In the genomic region with DNA sequence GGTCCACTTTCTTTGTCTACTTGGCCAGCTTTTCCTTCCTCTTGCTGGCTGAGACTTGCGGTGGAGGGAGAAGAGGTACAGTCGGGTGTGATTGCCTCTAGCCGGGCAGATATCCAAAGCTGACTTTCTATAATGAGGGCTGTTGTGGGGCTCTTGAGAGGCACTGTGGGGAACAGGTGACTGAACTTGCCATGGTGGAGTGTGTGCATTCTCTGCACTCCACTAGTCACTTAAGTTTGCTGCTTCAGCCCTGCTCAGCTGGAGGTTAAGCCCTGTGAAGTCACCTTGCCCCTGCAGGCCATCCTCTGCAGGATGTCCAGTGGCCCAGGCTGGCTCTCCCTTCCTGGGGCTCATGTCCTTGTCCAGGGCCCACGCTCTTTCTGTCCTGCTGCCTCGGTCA, we compare ENCODE assay signal across 22 cellular contexts.
DNase-seq lines count a peak whose midpoint lies in the region; ATAC-seq, FAIRE-seq and TF ChIP-seq lines count a peak whose summit lies in the region.
"Had no signal": no experiment of that assay in that cellular context is flagged by ENCODE, and none has a peak within 500 bp of the region (broad histone marks: within the 10 kb centered on the region; RNA-seq: fewer than 3 reads in every experiment).

No MANE protein-coding gene starts in this region.

- DNase-seq in activated naive CD8-positive, alpha-beta T cell treated with anti-CD3 and anti-CD28 coated beads, Interleukin-2, amount 50 U/mL, for 24 hours: no peak
- peak; percentile 91 for DNase-seq in NCI-H510A treated with DMSO at 0.1 percent for 48 hours (lab: John Stamatoyannopoulos, UW)
- DNase-seq in lung (ENCODE audit: low spot score): peak; percentile 84
- DNase-seq in urothelium cell line (ENCODE audit: low spot score): no peak
- no peak for DNase-seq in mesendoderm
- no peak for DNase-seq in NCI-H2227 treated with DMSO at 0.1 percent for 48 hours (lab: John Stamatoyannopoulos, UW)
- DNase-seq: activated CD4-positive, alpha-beta T cell treated with anti-CD3 and anti-CD28 coated beads, Interleukin-2, amount 50 U/mL, for 1 hour; colonic mucosa; GF-D8; IMR-90; left ventricle myocardium superior; NCI-H2081; NCI-H748 treated with DMSO at 0.1 percent for 48 hours; PC-9; SIG-M5; T-helper 17 cell had no signal

- H3K4me3 Mint-ChIP-seq in activated naive CD8-positive, alpha-beta T cell: peak overlapping the region; percentile 47
- no peak overlapping the region for H3K4me3 Mint-ChIP-seq in activated naive CD8-positive, alpha-beta T cell treated with anti-CD3 and anti-CD28 coated beads, Interleukin-2, amount 50 U/mL, for 24 hours
- H3K4me3 Mint-ChIP-seq: brain, T-helper 17 cell had no signal

- no peaks in the 10 kb centered on the region for H3K9me3 Mint-ChIP-seq in activated naive CD8-positive, alpha-beta T cell (ENCODE audit: low read depth)
- no peaks in the 10 kb centered on the region for H3K9me3 Mint-ChIP-seq in activated naive CD8-positive, alpha-beta T cell treated with anti-CD3 and anti-CD28 coated beads, Interleukin-2, amount 50 U/mL, for 24 hours

- H3K4ac ChIP-seq in mesendoderm (ENCODE audit: low read depth, low read length): no peak overlapping the region

- H3K9me3 ChIP-seq in lung (ENCODE audit: control insufficient read depth in 2 of 2, insufficient read depth in 1 of 2, low read length in 1 of 2): no peaks in the 10 kb centered on the region
- H3K9me3 ChIP-seq: BLaER1, colonic mucosa had no signal

- peak; percentile 13 for FAIRE-seq in urothelium cell line (lab: Jason Lieb, UNC)
- FAIRE-seq: A204.1, endometrium had no signal

- 62 to 68% methylated on average over 5 of the region's 5 CpGs for WGBS in lung, 2 donors
- no CpG with 5 or more reads among the region's 5 CpGs for WGBS in mesendoderm (ENCODE audit: extremely low coverage, insufficient coverage, low lambda C conversion rate)

- H3K27me3 ChIP-seq in lung (ENCODE audit: control insufficient read depth, insufficient read depth) (no peaks in the 10 kb centered on the region), mesendoderm (ENCODE audit: insufficient read depth, low read length, poor library complexity) (no peaks in the 10 kb centered on the region)
- H3K27me3 ChIP-seq: BLaER1, colonic mucosa had no signal

- peaks cover 64% of the 10 kb centered on the region for H3K4me1 Mint-ChIP-seq in activated naive CD8-positive, alpha-beta T cell (ENCODE audit: low read depth)
- H3K4me1 Mint-ChIP-seq in activated naive CD8-positive, alpha-beta T cell treated with anti-CD3 and anti-CD28 coated beads, Interleukin-2, amount 50 U/mL, for 24 hours: peaks cover 34% of the 10 kb centered on the region

- H3K56ac ChIP-seq in mesendoderm (ENCODE audit: low read length): no peak overlapping the region

- no peak overlapping the region for H3K18ac ChIP-seq in mesendoderm (ENCODE audit: low read length)

- H3K79me1 ChIP-seq in mesendoderm (ENCODE audit: low read length): no peaks in the 10 kb centered on the region

- H3K4me3 ChIP-seq in lung: no peak overlapping the region
- no peak overlapping the region for H3K4me3 ChIP-seq in mesendoderm (ENCODE audit: low read length)
- H3K4me3 ChIP-seq: BLaER1, colonic mucosa, PC-9 had no signal

- no peak overlapping the region for H3K9ac ChIP-seq in mesendoderm (ENCODE audit: low read length)
- H3K9ac ChIP-seq: BLaER1 had no signal

- peak overlapping the region; percentile 46 for H3K27ac Mint-ChIP-seq in activated naive CD8-positive, alpha-beta T cell
- H3K27ac Mint-ChIP-seq in activated naive CD8-positive, alpha-beta T cell treated with anti-CD3 and anti-CD28 coated beads, Interleukin-2, amount 50 U/mL, for 24 hours: no peak overlapping the region
- H3K27ac Mint-ChIP-seq: T-helper 17 cell had no signal

- no peak overlapping the region for H2BK5ac ChIP-seq in mesendoderm (ENCODE audit: low read length)

- H4K5ac ChIP-seq in mesendoderm (ENCODE audit: low read length): no peak overlapping the region

- H3K36me3 Mint-ChIP-seq in activated naive CD8-positive, alpha-beta T cell: peaks cover 5% of the 10 kb centered on the region
- no peaks in the 10 kb centered on the region for H3K36me3 Mint-ChIP-seq in activated naive CD8-positive, alpha-beta T cell treated with anti-CD3 and anti-CD28 coated beads, Interleukin-2, amount 50 U/mL, for 24 hours (ENCODE audit: low read depth)
- H3K36me3 Mint-ChIP-seq: brain had no signal

- H3K4me2 ChIP-seq in mesendoderm (ENCODE audit: low read length): no peak overlapping the region
- H3K4me2 ChIP-seq: BLaER1, PC-9 had no signal

- H2AK5ac ChIP-seq in mesendoderm (ENCODE audit: low read length): no peak overlapping the region

- ATAC-seq in activated naive CD8-positive, alpha-beta T cell treated with anti-CD3 and anti-CD28 coated beads, Interleukin-2, amount 50 U/mL, for 24 hours: no peak
- ATAC-seq in lung (ENCODE audit: insufficient read depth, low FRiP score): peak; percentile 81
- no peak for ATAC-seq in GM18498 (IDR thresholded peaks at IDR 0.05; ENCODE audit: unreplicated experiment)
- ATAC-seq: left ventricle myocardium superior, T-helper 17 cell had no signal

- no peak overlapping the region for H2BK120ac ChIP-seq in mesendoderm (ENCODE audit: low read depth, low read length)

- H3K79me2 ChIP-seq in mesendoderm (ENCODE audit: control insufficient read depth, insufficient read depth, low read length): no peaks in the 10 kb centered on the region

- H3K27me3 Mint-ChIP-seq in activated naive CD8-positive, alpha-beta T cell: no peaks in the 10 kb centered on the region
- no peaks in the 10 kb centered on the region for H3K27me3 Mint-ChIP-seq in activated naive CD8-positive, alpha-beta T cell treated with anti-CD3 and anti-CD28 coated beads, Interleukin-2, amount 50 U/mL, for 24 hours
- H3K27me3 Mint-ChIP-seq: brain had no signal

- H3K36me3 ChIP-seq in lung (ENCODE audit: control insufficient read depth in 2 of 2, insufficient read depth in 2 of 2, low read length in 2 of 2) (peaks cover 0 to 2% of the 10 kb centered on the region in 2 donors), mesendoderm (ENCODE audit: control insufficient read depth, insufficient read depth, low read length) (no peaks in the 10 kb centered on the region)
- H3K36me3 ChIP-seq: BLaER1, colonic mucosa had no signal

- no peak overlapping the region for H4K8ac ChIP-seq in mesendoderm (ENCODE audit: low read depth, low read length)

- H3K4me1 ChIP-seq in lung (ENCODE audit: control insufficient read depth in 2 of 2, insufficient read depth in 2 of 2, low read length in 2 of 2): no peaks in the 10 kb centered on the region
- H3K4me1 ChIP-seq in mesendoderm (ENCODE audit: control insufficient read depth, low read depth, low read length): no peaks in the 10 kb centered on the region
- H3K4me1 ChIP-seq: colonic mucosa had no signal

- H2BK15ac ChIP-seq in mesendoderm (replicated peaks; ENCODE audit: low read depth): no peak overlapping the region

- H3K27ac ChIP-seq in lung (ENCODE audit: low read depth in 1 of 2, low read length in 1 of 2) (no peak overlapping the region), mesendoderm (ENCODE audit: low read depth, low read length) (no peak overlapping the region)
- H3K27ac ChIP-seq: BLaER1, colonic mucosa, PC-9 had no signal

- TF ChIP-seq CTCF in lung (IDR thresholded peaks at IDR 0.05; ENCODE audit: control extremely low read depth, extremely low read depth): no peak

- H3K23ac ChIP-seq in mesendoderm (ENCODE audit: low read length): no peak overlapping the region

Comparison
In these comparisons a context has a peak if more than half of its experiments do, and no peak if none do; other contexts are left out.
1. DNase-seq: peak in NCI-H510A treated with DMSO at 0.1 percent for 48 hours (single experiment) and lung (single experiment); none in activated naive CD8-positive, alpha-beta T cell treated with anti-CD3 and anti-CD28 coated beads, Interleukin-2, amount 50 U/mL, for 24 hours (single experiment), urothelium cell line (single experiment), mesendoderm (single experiment) and NCI-H2227 treated with DMSO at 0.1 percent for 48 hours (single experiment).